In the genomic region with DNA sequence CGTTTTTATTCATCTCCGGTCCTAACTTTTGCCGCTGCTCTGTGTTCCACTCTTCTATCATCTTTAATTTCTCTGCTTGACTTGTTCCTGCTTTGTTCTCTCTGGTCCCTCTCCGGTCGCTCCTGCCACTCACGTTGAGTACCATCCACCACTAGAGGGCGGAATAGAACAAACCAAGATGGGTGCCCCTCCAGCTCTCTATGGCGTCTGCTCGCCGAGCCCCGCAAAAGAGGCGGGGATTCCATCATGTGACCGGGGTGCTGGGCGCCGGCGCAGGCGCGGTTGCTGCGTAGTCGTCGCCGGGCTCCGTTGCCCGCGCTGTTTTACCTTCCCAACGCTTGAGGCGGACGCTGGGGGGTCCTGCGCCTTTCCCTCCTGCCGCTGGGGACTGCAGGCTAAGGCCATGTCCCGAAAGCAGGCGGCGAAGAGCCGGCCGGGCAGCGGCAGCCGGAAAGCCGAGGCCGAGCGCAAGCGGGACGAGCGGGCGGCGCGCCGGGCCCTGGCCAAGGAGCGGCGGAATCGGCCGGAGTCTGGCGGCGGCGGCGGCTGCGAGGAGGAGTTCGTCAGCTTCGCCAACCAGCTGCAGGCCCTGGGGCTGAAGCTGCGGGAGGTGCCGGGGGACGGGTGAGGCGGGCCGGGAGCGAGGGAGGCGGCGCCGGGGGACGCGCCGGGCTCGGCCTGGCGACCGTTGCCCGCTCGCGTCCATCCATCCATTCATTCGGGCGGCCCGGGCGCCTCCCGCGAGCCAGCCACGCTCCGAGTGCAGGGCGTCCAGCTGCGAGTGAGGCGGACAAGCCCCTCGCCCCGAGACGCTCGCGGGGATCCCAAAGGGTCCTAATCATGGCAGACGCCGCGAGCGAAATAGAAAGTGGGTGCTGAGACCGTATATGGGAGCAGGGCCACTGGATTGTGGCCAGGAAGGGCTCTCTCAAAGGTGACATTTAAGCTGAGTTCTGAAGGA, we compare ENCODE assay signal across 1 cellular context.
TF ChIP-seq lines count a peak whose summit lies in the region.

A gene with protein sequence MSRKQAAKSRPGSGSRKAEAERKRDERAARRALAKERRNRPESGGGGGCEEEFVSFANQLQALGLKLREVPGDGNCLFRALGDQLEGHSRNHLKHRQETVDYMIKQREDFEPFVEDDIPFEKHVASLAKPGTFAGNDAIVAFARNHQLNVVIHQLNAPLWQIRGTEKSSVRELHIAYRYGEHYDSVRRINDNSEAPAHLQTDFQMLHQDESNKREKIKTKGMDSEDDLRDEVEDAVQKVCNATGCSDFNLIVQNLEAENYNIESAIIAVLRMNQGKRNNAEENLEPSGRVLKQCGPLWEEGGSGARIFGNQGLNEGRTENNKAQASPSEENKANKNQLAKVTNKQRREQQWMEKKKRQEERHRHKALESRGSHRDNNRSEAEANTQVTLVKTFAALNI (plus strand): TSS at position 285 of the 961 bp plus-strand sequence. CDS start 119 bp downstream, at position 404.

TF ChIP-seq in HepG2, 621 proteins besides CTCF, POLR2A, EP300 and RAD21 (continued from another document and continues in another):
- TF ChIP-seq, protein P1, sequence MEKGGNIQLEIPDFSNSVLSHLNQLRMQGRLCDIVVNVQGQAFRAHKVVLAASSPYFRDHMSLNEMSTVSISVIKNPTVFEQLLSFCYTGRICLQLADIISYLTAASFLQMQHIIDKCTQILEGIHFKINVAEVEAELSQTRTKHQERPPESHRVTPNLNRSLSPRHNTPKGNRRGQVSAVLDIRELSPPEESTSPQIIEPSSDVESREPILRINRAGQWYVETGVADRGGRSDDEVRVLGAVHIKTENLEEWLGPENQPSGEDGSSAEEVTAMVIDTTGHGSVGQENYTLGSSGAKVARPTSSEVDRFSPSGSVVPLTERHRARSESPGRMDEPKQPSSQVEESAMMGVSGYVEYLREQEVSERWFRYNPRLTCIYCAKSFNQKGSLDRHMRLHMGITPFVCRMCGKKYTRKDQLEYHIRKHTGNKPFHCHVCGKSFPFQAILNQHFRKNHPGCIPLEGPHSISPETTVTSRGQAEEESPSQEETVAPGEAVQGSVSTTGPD (CRISPR knock-in tag; IDR thresholded peaks at IDR 0.05), result no peak
- TF ChIP-seq, protein P2, sequence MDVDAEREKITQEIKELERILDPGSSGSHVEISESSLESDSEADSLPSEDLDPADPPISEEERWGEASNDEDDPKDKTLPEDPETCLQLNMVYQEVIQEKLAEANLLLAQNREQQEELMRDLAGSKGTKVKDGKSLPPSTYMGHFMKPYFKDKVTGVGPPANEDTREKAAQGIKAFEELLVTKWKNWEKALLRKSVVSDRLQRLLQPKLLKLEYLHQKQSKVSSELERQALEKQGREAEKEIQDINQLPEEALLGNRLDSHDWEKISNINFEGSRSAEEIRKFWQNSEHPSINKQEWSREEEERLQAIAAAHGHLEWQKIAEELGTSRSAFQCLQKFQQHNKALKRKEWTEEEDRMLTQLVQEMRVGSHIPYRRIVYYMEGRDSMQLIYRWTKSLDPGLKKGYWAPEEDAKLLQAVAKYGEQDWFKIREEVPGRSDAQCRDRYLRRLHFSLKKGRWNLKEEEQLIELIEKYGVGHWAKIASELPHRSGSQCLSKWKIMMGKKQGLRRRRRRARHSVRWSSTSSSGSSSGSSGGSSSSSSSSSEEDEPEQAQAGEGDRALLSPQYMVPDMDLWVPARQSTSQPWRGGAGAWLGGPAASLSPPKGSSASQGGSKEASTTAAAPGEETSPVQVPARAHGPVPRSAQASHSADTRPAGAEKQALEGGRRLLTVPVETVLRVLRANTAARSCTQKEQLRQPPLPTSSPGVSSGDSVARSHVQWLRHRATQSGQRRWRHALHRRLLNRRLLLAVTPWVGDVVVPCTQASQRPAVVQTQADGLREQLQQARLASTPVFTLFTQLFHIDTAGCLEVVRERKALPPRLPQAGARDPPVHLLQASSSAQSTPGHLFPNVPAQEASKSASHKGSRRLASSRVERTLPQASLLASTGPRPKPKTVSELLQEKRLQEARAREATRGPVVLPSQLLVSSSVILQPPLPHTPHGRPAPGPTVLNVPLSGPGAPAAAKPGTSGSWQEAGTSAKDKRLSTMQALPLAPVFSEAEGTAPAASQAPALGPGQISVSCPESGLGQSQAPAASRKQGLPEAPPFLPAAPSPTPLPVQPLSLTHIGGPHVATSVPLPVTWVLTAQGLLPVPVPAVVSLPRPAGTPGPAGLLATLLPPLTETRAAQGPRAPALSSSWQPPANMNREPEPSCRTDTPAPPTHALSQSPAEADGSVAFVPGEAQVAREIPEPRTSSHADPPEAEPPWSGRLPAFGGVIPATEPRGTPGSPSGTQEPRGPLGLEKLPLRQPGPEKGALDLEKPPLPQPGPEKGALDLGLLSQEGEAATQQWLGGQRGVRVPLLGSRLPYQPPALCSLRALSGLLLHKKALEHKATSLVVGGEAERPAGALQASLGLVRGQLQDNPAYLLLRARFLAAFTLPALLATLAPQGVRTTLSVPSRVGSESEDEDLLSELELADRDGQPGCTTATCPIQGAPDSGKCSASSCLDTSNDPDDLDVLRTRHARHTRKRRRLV (CRISPR knock-in tag; IDR thresholded peaks at IDR 0.05), result 0 out of 2 replicates have a peak, but pooled peaks have one; percentile 44
- TF ChIP-seq RNF2 (conservative IDR thresholded peaks at IDR 0.05; ENCODE audit: low read depth), result peak; percentile 86
- peak; percentile 57; the same call in 1 of the 2 replicates for TF ChIP-seq ERF (CRISPR knock-in tag; IDR thresholded peaks at IDR 0.05)
- TF ChIP-seq HOXD1 (CRISPR knock-in tag; IDR thresholded peaks at IDR 0.05), result no peak
- TF ChIP-seq ZNF790 (CRISPR knock-in tag; IDR thresholded peaks at IDR 0.05; ENCODE audit: borderline replicate concordance), result peak; percentile 53; the same call in 1 of the 2 replicates
- TF ChIP-seq, protein P3, sequence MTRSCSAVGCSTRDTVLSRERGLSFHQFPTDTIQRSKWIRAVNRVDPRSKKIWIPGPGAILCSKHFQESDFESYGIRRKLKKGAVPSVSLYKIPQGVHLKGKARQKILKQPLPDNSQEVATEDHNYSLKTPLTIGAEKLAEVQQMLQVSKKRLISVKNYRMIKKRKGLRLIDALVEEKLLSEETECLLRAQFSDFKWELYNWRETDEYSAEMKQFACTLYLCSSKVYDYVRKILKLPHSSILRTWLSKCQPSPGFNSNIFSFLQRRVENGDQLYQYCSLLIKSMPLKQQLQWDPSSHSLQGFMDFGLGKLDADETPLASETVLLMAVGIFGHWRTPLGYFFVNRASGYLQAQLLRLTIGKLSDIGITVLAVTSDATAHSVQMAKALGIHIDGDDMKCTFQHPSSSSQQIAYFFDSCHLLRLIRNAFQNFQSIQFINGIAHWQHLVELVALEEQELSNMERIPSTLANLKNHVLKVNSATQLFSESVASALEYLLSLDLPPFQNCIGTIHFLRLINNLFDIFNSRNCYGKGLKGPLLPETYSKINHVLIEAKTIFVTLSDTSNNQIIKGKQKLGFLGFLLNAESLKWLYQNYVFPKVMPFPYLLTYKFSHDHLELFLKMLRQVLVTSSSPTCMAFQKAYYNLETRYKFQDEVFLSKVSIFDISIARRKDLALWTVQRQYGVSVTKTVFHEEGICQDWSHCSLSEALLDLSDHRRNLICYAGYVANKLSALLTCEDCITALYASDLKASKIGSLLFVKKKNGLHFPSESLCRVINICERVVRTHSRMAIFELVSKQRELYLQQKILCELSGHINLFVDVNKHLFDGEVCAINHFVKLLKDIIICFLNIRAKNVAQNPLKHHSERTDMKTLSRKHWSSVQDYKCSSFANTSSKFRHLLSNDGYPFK (CRISPR knock-in tag; IDR thresholded peaks at IDR 0.05; ENCODE audit: borderline replicate concordance), result peak; percentile 77; the same call in 1 of the 2 replicates
- TF ChIP-seq, protein P4, sequence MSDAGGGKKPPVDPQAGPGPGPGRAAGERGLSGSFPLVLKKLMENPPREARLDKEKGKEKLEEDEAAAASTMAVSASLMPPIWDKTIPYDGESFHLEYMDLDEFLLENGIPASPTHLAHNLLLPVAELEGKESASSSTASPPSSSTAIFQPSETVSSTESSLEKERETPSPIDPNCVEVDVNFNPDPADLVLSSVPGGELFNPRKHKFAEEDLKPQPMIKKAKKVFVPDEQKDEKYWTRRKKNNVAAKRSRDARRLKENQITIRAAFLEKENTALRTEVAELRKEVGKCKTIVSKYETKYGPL (CRISPR knock-in tag; IDR thresholded peaks at IDR 0.05), result no peak
- no peak for TF ChIP-seq TCF7L2 (IDR thresholded peaks at IDR 0.05; ENCODE audit: low read depth, low read length)
- TF ChIP-seq ZNF253 (CRISPR knock-in tag; IDR thresholded peaks at IDR 0.05; ENCODE audit: borderline replicate concordance), result no peak
- no peak for TF ChIP-seq MTA3 (CRISPR knock-in tag; IDR thresholded peaks at IDR 0.05)
- TF ChIP-seq RORA (CRISPR knock-in tag; IDR thresholded peaks at IDR 0.05), result no peak
- no peak for TF ChIP-seq JUNB (CRISPR knock-in tag; IDR thresholded peaks at IDR 0.05; ENCODE audit: borderline replicate concordance)
- no peak for TF ChIP-seq MEF2D (CRISPR knock-in tag; IDR thresholded peaks at IDR 0.05)
- no peak; the same call in 1 of the 2 replicates for TF ChIP-seq SOX5 (CRISPR knock-in tag; IDR thresholded peaks at IDR 0.05; ENCODE audit: borderline replicate concordance)
- TF ChIP-seq ESRRA (CRISPR knock-in tag; IDR thresholded peaks at IDR 0.05; ENCODE audit: low read depth), result no peak
- TF ChIP-seq STAG1 (CRISPR knock-in tag; IDR thresholded peaks at IDR 0.05), result peak; percentile 67
- no peak for TF ChIP-seq ZFP36L2 (CRISPR knock-in tag; IDR thresholded peaks at IDR 0.05)
- TF ChIP-seq, protein P5, sequence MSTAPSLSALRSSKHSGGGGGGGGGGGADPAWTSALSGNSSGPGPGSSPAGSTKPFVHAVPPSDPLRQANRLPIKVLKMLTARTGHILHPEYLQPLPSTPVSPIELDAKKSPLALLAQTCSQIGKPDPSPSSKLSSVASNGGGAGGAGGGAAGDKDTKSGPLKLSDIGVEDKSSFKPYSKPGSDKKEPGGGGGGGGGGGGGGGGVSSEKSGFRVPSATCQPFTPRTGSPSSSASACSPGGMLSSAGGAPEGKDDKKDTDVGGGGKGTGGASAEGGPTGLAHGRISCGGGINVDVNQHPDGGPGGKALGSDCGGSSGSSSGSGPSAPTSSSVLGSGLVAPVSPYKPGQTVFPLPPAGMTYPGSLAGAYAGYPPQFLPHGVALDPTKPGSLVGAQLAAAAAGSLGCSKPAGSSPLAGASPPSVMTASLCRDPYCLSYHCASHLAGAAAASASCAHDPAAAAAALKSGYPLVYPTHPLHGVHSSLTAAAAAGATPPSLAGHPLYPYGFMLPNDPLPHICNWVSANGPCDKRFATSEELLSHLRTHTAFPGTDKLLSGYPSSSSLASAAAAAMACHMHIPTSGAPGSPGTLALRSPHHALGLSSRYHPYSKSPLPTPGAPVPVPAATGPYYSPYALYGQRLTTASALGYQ (CRISPR knock-in tag; IDR thresholded peaks at IDR 0.05), result peak; percentile 21; the same call in 1 of the 2 replicates
- TF ChIP-seq ZNF234 (CRISPR knock-in tag; conservative IDR thresholded peaks at IDR 0.05), result no peak; the same call in 1 of the 2 replicates
- TF ChIP-seq, protein P6, sequence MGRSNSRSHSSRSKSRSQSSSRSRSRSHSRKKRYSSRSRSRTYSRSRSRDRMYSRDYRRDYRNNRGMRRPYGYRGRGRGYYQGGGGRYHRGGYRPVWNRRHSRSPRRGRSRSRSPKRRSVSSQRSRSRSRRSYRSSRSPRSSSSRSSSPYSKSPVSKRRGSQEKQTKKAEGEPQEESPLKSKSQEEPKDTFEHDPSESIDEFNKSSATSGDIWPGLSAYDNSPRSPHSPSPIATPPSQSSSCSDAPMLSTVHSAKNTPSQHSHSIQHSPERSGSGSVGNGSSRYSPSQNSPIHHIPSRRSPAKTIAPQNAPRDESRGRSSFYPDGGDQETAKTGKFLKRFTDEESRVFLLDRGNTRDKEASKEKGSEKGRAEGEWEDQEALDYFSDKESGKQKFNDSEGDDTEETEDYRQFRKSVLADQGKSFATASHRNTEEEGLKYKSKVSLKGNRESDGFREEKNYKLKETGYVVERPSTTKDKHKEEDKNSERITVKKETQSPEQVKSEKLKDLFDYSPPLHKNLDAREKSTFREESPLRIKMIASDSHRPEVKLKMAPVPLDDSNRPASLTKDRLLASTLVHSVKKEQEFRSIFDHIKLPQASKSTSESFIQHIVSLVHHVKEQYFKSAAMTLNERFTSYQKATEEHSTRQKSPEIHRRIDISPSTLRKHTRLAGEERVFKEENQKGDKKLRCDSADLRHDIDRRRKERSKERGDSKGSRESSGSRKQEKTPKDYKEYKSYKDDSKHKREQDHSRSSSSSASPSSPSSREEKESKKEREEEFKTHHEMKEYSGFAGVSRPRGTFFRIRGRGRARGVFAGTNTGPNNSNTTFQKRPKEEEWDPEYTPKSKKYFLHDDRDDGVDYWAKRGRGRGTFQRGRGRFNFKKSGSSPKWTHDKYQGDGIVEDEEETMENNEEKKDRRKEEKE (IDR thresholded peaks at IDR 0.05), result no peak
- TF ChIP-seq ATF1 (CRISPR knock-in tag; IDR thresholded peaks at IDR 0.05), result no peak
- no peak; the same call in 1 of the 2 replicates for TF ChIP-seq ZNF558 (CRISPR knock-in tag; IDR thresholded peaks at IDR 0.05; ENCODE audit: borderline replicate concordance)
- peak; percentile 88; the same call in 1 of the 2 replicates for TF ChIP-seq ZNF33B (CRISPR knock-in tag; IDR thresholded peaks at IDR 0.05)
- TF ChIP-seq, protein P7, sequence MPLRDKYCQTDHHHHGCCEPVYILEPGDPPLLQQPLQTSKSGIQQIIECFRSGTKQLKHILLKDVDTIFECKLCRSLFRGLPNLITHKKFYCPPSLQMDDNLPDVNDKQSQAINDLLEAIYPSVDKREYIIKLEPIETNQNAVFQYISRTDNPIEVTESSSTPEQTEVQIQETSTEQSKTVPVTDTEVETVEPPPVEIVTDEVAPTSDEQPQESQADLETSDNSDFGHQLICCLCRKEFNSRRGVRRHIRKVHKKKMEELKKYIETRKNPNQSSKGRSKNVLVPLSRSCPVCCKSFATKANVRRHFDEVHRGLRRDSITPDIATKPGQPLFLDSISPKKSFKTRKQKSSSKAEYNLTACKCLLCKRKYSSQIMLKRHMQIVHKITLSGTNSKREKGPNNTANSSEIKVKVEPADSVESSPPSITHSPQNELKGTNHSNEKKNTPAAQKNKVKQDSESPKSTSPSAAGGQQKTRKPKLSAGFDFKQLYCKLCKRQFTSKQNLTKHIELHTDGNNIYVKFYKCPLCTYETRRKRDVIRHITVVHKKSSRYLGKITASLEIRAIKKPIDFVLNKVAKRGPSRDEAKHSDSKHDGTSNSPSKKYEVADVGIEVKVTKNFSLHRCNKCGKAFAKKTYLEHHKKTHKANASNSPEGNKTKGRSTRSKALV (CRISPR knock-in tag; IDR thresholded peaks at IDR 0.05), result peak; percentile 90
- TF ChIP-seq RBM22 (optimal IDR thresholded peaks at IDR 0.05; ENCODE audit: low read length), result no peak
- no peak for TF ChIP-seq CREB1 (IDR thresholded peaks at IDR 0.05)
- TF ChIP-seq CREB1 (CRISPR knock-in tag; IDR thresholded peaks at IDR 0.05), result peak; percentile 69; the same call in 1 of the 2 replicates
- TF ChIP-seq, protein P8, sequence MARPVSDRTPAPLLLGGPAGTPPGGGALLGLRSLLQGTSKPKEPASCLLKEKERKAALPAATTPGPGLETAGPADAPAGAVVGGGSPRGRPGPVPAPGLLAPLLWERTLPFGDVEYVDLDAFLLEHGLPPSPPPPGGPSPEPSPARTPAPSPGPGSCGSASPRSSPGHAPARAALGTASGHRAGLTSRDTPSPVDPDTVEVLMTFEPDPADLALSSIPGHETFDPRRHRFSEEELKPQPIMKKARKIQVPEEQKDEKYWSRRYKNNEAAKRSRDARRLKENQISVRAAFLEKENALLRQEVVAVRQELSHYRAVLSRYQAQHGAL (CRISPR knock-in tag; IDR thresholded peaks at IDR 0.05; ENCODE audit: not compliant biosample characterization), result no peak
- TF ChIP-seq XBP1 (CRISPR knock-in tag; IDR thresholded peaks at IDR 0.05), result no peak
